ENCODE assay signal across 9 cellular contexts in genomic region chr11:616320-617220, GRCh38. TPM values are rescaled to one million over a fixed set of nuclear protein-coding genes. Genes with fewer than 3 reads are reported as not detected.
DNase-seq lines count a peak whose midpoint lies in the region; ATAC-seq, FAIRE-seq and TF ChIP-seq lines count a peak whose summit lies in the region.
"Had no signal": no experiment of that assay in that cellular context is flagged by ENCODE, and none has a peak within 500 bp of the region (broad histone marks: within the 10 kb centered on the region; RNA-seq: fewer than 3 reads in every experiment).

No MANE protein-coding gene starts in this region.

- H3K23ac ChIP-seq in mesendoderm (ENCODE audit: low read length) = no peak overlapping the region

- H3K4me1 ChIP-seq in GM12878 (ENCODE audit: control insufficient read depth, insufficient read depth, low read length) (peaks cover 14% of the 10 kb centered on the region), mesendoderm (ENCODE audit: control insufficient read depth, low read depth, low read length) (no peaks in the 10 kb centered on the region), urinary bladder (ENCODE audit: insufficient read depth) (no peaks in the 10 kb centered on the region)

- H3K27ac Mint-ChIP-seq in activated naive CD4-positive, alpha-beta T cell treated with anti-CD3 and anti-CD28 coated beads, Interleukin-2, amount 50 U/mL, for 24 hours = no peak overlapping the region

- H2BK120ac ChIP-seq in mesendoderm (ENCODE audit: low read depth, low read length) = no peak overlapping the region

- no peaks in the 10 kb centered on the region for H3K27me3 ChIP-seq in GM12878 (replicated peaks in 1 of 2; ENCODE audit: control insufficient read depth in 2 of 2, insufficient read depth in 2 of 2, low read length in 1 of 2)
- no peaks in the 10 kb centered on the region for H3K27me3 ChIP-seq in mesendoderm (ENCODE audit: insufficient read depth, low read length, poor library complexity)

- H3K36me3 Mint-ChIP-seq in activated naive CD4-positive, alpha-beta T cell treated with anti-CD3 and anti-CD28 coated beads, Interleukin-2, amount 50 U/mL, for 24 hours = no peaks in the 10 kb centered on the region

- TF ChIP-seq POLR2A in GM12878 (IDR thresholded peaks at IDR 0.05; ENCODE audit: low read depth, low read length) (no peak), GM12891 (IDR thresholded peaks at IDR 0.05; ENCODE audit: low read depth, low read length) (no peak)

- no peak overlapping the region for H3K18ac ChIP-seq in mesendoderm (ENCODE audit: low read length)

- H3K9ac ChIP-seq in GM12878 (ENCODE audit: control insufficient read depth, insufficient read depth, low read length) = peak overlapping the region; percentile 91
- H3K9ac ChIP-seq in mesendoderm (ENCODE audit: low read length) = no peak overlapping the region

- peaks cover 2% of the 10 kb centered on the region for H3K79me1 ChIP-seq in mesendoderm (ENCODE audit: low read length)

- no peak overlapping the region for H2BK15ac ChIP-seq in mesendoderm (replicated peaks; ENCODE audit: low read depth)

- RAD21 ChIA-PET in GM12878 (lab: Charles Lee; ENCODE audit: unreplicated experiment) = interaction anchor here (1.1 to 1.5 kb wide), 3 partner anchors 80 to 160 kb away, joined by 3 to 6 read pairs (median 4); no protein-coding TSS in a partner anchor

- no peak for TF ChIP-seq CTCF in GM12878 (IDR thresholded peaks at IDR 0.05 in 2 of 3, conservative IDR thresholded peaks at IDR 0.05 in 1 of 3; ENCODE audit: control insufficient read depth in 2 of 3, extremely low read depth in 1 of 3, insufficient read depth in 1 of 3, low read depth in 3 of 3, low read length in 3 of 3)
- no peak for TF ChIP-seq CTCF in GM20000 (IDR thresholded peaks at IDR 0.05; ENCODE audit: extremely low read depth, missing control alignments)

- CTCF ChIA-PET in GM12878 (lab: Yijun Ruan, JAX) = interaction anchor here (0.8 kb wide), 1 partner anchor 409 kb away, joined by 4 read pairs; the partner anchor contains the start of genes BET1L and RIC8A

- H2AK5ac ChIP-seq in mesendoderm (ENCODE audit: low read length) = no peak overlapping the region

- no peaks in the 10 kb centered on the region for H3K27me3 Mint-ChIP-seq in activated naive CD4-positive, alpha-beta T cell treated with anti-CD3 and anti-CD28 coated beads, Interleukin-2, amount 50 U/mL, for 24 hours

- no peaks in the 10 kb centered on the region for H3K9me3 ChIP-seq in GM12878 (replicated peaks; ENCODE audit: control insufficient read depth, insufficient read depth, low read length)

- H3K56ac ChIP-seq in mesendoderm (ENCODE audit: low read length) = peak overlapping the region; percentile 79

- ATAC-seq in GM12878 = no peak

- H4K8ac ChIP-seq in mesendoderm (ENCODE audit: low read depth, low read length) = no peak overlapping the region

- TSS peak; percentile 80 for BruUV-seq in GM12878 (replicated peaks; lab: Mats Ljungman, UMichigan)

- H4K20me1 ChIP-seq in GM12878 (ENCODE audit: control insufficient read depth, insufficient read depth) = peaks cover 11% of the 10 kb centered on the region

- FAIRE-seq in GM12878 (lab: Jason Lieb, UNC) = no peak
- no peak for FAIRE-seq in GM12891 (lab: Jason Lieb, UNC)

- H3K36me3 ChIP-seq in GM12878 (ENCODE audit: control insufficient read depth in 2 of 2, insufficient read depth in 2 of 2, low read length in 1 of 2) (peaks cover 10 to 20% of the 10 kb centered on the region in 2 experiments; a peak in 3 of 4 replicates), mesendoderm (ENCODE audit: control insufficient read depth, insufficient read depth, low read length) (peaks cover 1% of the 10 kb centered on the region), urinary bladder (ENCODE audit: insufficient read depth) (peaks cover 3% of the 10 kb centered on the region)

- no peak overlapping the region for H2BK5ac ChIP-seq in mesendoderm (ENCODE audit: low read length)

- WGBS in GM12878 (ENCODE audit: insufficient coverage, insufficient replicate concordance, low lambda C conversion rate, missing lambda C conversion rate) = 56% methylated on average over 39 of the region's 39 CpGs
- no CpG with 5 or more reads among the region's 39 CpGs for WGBS in mesendoderm (ENCODE audit: extremely low coverage, insufficient coverage, low lambda C conversion rate)
- WGBS in urinary bladder = 85% methylated on average over 39 of the region's 39 CpGs

- in situ Hi-C loops in GM12878 (cut with MboI) = no loop called here

- peak overlapping the region; percentile 60 for H3K4me2 ChIP-seq in GM12878 (ENCODE audit: control insufficient read depth, insufficient read depth)
- H3K4me2 ChIP-seq in mesendoderm (ENCODE audit: low read length) = no peak overlapping the region

- peak overlapping the region; percentile 83 for H3K4me3 Mint-ChIP-seq in activated naive CD4-positive, alpha-beta T cell treated with anti-CD3 and anti-CD28 coated beads, Interleukin-2, amount 50 U/mL, for 24 hours

- H3K79me2 ChIP-seq in GM12878 (ENCODE audit: control insufficient read depth, insufficient read depth, low read length) = peaks cover 26% of the 10 kb centered on the region
- no peaks in the 10 kb centered on the region for H3K79me2 ChIP-seq in mesendoderm (ENCODE audit: control insufficient read depth, insufficient read depth, low read length)

- H3K4me3 ChIP-seq in GM12878 (peak overlapping the region; percentile 61; the same call in 1 of the 2 replicates), mesendoderm (ENCODE audit: low read length) (no peak overlapping the region), urinary bladder (ENCODE audit: low read depth, low read length) (peak overlapping the region; percentile 68)

- POLR2A ChIA-PET in GM12878 (lab: Charles Lee) = interaction anchor here (0.6 to 1.6 kb wide), 7 partner anchors 10 to 309 kb away, joined by 3 to 10 read pairs (median 3); partner anchors contain the start of genes CHID1, IFITM2 and PHRF1

- H3K4me1 Mint-ChIP-seq in activated naive CD4-positive, alpha-beta T cell treated with anti-CD3 and anti-CD28 coated beads, Interleukin-2, amount 50 U/mL, for 24 hours = peaks cover 12% of the 10 kb centered on the region

- H4K5ac ChIP-seq in mesendoderm (ENCODE audit: low read length) = no peak overlapping the region

- TF ChIP-seq RAD21 in GM12878 (IDR thresholded peaks at IDR 0.05; ENCODE audit: insufficient read depth, low read depth, low read length) = no peak

- no peak for DNase-seq in activated naive CD4-positive, alpha-beta T cell (lab: John Stamatoyannopoulos, UW)
- no peak for DNase-seq in GM12878 (ENCODE audit: low read depth, low spot score)
- DNase-seq in mesendoderm = no peak
- DNase-seq in GM12891 (ENCODE audit: insufficient read length, low spot score) = no peak
- DNase-seq in GM20000 (ENCODE audit: low spot score) = no peak
- DNase-seq in HCEC 1CT = no peak

- intact Hi-C loops in GM12878 (cut with micrococcal nuclease; ENCODE audit: unreplicated experiment) = loop anchor here (5.0 kb wide), 1 partner anchor 106 kb away; no protein-coding TSS in a partner anchor

- H3K4ac ChIP-seq in mesendoderm (ENCODE audit: low read depth, low read length) = no peak overlapping the region

- H2AFZ ChIP-seq in GM12878 (ENCODE audit: control insufficient read depth, low read depth, low read length) = no peak overlapping the region; the same call in 1 of the 2 replicates

- no peak for TF ChIP-seq EP300 in GM12878 (IDR thresholded peaks at IDR 0.05; ENCODE audit: borderline replicate concordance in 1 of 2, control insufficient read depth in 1 of 2, low read depth in 2 of 2, low read length in 2 of 2)

- H3K9me3 Mint-ChIP-seq in activated naive CD4-positive, alpha-beta T cell treated with anti-CD3 and anti-CD28 coated beads, Interleukin-2, amount 50 U/mL, for 24 hours = no peaks in the 10 kb centered on the region

- SMC1A ChIA-PET in GM12878 (lab: Charles Lee; ENCODE audit: uncharacterized antibody, unreplicated experiment) = no interaction called here

- H3K27ac ChIP-seq in GM12878 (ENCODE audit: control insufficient read depth, insufficient read depth) = peak overlapping the region; percentile 100
- no peak overlapping the region for H3K27ac ChIP-seq in mesendoderm (ENCODE audit: low read depth, low read length)
- H3K27ac ChIP-seq in urinary bladder (ENCODE audit: low read depth) = no peak overlapping the region

RNA-seq across cellular contexts. Expression of gene IRF7, which starts 0.8 kb away (rescaled TPM):
- 129 and 153 TPM in 2 replicates for total RNA-seq in GM12878 (2013; cell fraction: nucleolus; rRNA removed)
- total RNA-seq in GM12878 (2014; rRNA removed) (119 and 141 TPM in 2 replicates), GM12878 (2014; rRNA removed; fragmentation: Illumina TruSeq; extraction: Trizol) (24.3 and 24.4 TPM in 2 replicates), GM12878 (2021) (115 and 116 TPM in 2 replicates), urinary bladder (9.8 TPM)
- 17.8 TPM for polyA plus RNA-seq in GM12878 (2011; ENCODE audit: low read depth)
- polyA plus RNA-seq in GM12878 (2011; rRNA removed) (22.0 and 65.3 TPM in 2 replicates), GM12878 (2014; fragmentation: Illumina TruSeq; extraction: Trizol) (0.71 and 8.1 TPM in 2 replicates), GM12878 (2014; fragmentation: Nextera tagmentation; extraction: Ambion mirVana) (10 to 100 TPM in 1 of 2 experiments, 1 to 10 TPM in 1; 4.4 to 26.4 TPM), GM12878 (2014; rRNA removed) (129 and 142 TPM in 2 replicates), GM12878 (2016; fragmentation: Nextera tagmentation; extraction: Ambion mirVana) (10 to 100 TPM; 69.9 to 88.5 TPM), urinary bladder (23.2 TPM)
- polyA plus RNA-seq in GM12878 (2011; cell fraction: cytosol; rRNA removed) = 83.0 and 157 TPM in 2 replicates
- polyA plus RNA-seq in GM12878 (2011; cell fraction: nucleus; rRNA removed) = 623 and 683 TPM in 2 replicates
- 112 and 138 TPM in 2 replicates for polyA plus RNA-seq in GM12878 (2012)
- polyA minus RNA-seq in GM12878 (2011; rRNA and poly(A)+ RNA removed) = 50.5 and 146 TPM in 2 replicates
- polyA minus RNA-seq in GM12878 (2011; cell fraction: cytosol; rRNA and poly(A)+ RNA removed) = 62.5 and 71.1 TPM in 2 replicates
- 201 and 259 TPM in 2 replicates for polyA minus RNA-seq in GM12878 (2011; cell fraction: nucleus; rRNA and poly(A)+ RNA removed)
- 4.0 TPM for polyA plus RNA-seq in mesendoderm (2013, experiment 1 of 2)
- 3.8 TPM for polyA plus RNA-seq in mesendoderm (2013, experiment 2 of 2)
- 57.8 TPM for polyA plus RNA-seq in GM12891 (2012; ENCODE audit: low read depth, missing spikeins)

RNA-seq across cellular contexts. Expression of gene CDHR5, which starts 8.2 kb away (rescaled TPM):
- total RNA-seq in GM12878 (2013; cell fraction: nucleolus; rRNA removed) = not detected in 2 replicates
- total RNA-seq in GM12878 (2014; rRNA removed) (0.05 TPM in 1 of 2 replicates, not detected in the other), GM12878 (2014; rRNA removed; fragmentation: Illumina TruSeq; extraction: Trizol) (not detected in 2 replicates), GM12878 (2021) (0.40 TPM in 1 of 2 replicates, not detected in the other), urinary bladder (not detected)
- polyA plus RNA-seq in GM12878 (2011; ENCODE audit: low read depth) = not detected
- polyA plus RNA-seq in GM12878 (2011; rRNA removed) (not detected in 2 replicates), GM12878 (2014; fragmentation: Illumina TruSeq; extraction: Trizol) (not detected in 2 replicates), GM12878 (2014; fragmentation: Nextera tagmentation; extraction: Ambion mirVana) (not detected), GM12878 (2014; rRNA removed) (0.06 TPM in 1 of 2 replicates, not detected in the other), GM12878 (2016; fragmentation: Nextera tagmentation; extraction: Ambion mirVana) (not detected), urinary bladder (0.05 TPM)
- polyA plus RNA-seq in GM12878 (2011; cell fraction: cytosol; rRNA removed) = not detected in 2 replicates
- not detected in 2 replicates for polyA plus RNA-seq in GM12878 (2011; cell fraction: nucleus; rRNA removed)
- 0.11 and 0.19 TPM in 2 replicates for polyA plus RNA-seq in GM12878 (2012)
- not detected in 2 replicates for polyA minus RNA-seq in GM12878 (2011; rRNA and poly(A)+ RNA removed)
- not detected in 2 replicates for polyA minus RNA-seq in GM12878 (2011; cell fraction: cytosol; rRNA and poly(A)+ RNA removed)
- polyA minus RNA-seq in GM12878 (2011; cell fraction: nucleus; rRNA and poly(A)+ RNA removed) = not detected in 2 replicates
- polyA plus RNA-seq in mesendoderm (2013, experiment 1 of 2) = 0.01 TPM
- 0.01 TPM for polyA plus RNA-seq in mesendoderm (2013, experiment 2 of 2)
- polyA plus RNA-seq in GM12891 (2012; ENCODE audit: low read depth, missing spikeins) = 0.37 TPM
- total RNA-seq: RPMI7951 had no signal

RNA-seq across cellular contexts. Expression of gene SCT, which starts 10.4 kb away (rescaled TPM):
- not detected in 2 replicates for total RNA-seq in GM12878 (2013; cell fraction: nucleolus; rRNA removed)
- total RNA-seq in GM12878 (2014; rRNA removed) (not detected in 2 replicates), GM12878 (2014; rRNA removed; fragmentation: Illumina TruSeq; extraction: Trizol) (not detected in 2 replicates), GM12878 (2021) (not detected in 2 replicates), urinary bladder (not detected)
- polyA plus RNA-seq in GM12878 (2011; ENCODE audit: low read depth) = not detected
- polyA plus RNA-seq in GM12878 (2011; rRNA removed) (not detected in 2 replicates), GM12878 (2014; fragmentation: Illumina TruSeq; extraction: Trizol) (not detected in 2 replicates), GM12878 (2014; fragmentation: Nextera tagmentation; extraction: Ambion mirVana) (not detected), GM12878 (2014; rRNA removed) (not detected in 2 replicates), GM12878 (2016; fragmentation: Nextera tagmentation; extraction: Ambion mirVana) (not detected), urinary bladder (not detected)
- not detected in 2 replicates for polyA plus RNA-seq in GM12878 (2011; cell fraction: cytosol; rRNA removed)
- polyA plus RNA-seq in GM12878 (2011; cell fraction: nucleus; rRNA removed) = not detected in 2 replicates
- polyA plus RNA-seq in GM12878 (2012) = not detected in 2 replicates
- polyA minus RNA-seq in GM12878 (2011; rRNA and poly(A)+ RNA removed) = not detected in 2 replicates
- polyA minus RNA-seq in GM12878 (2011; cell fraction: cytosol; rRNA and poly(A)+ RNA removed) = not detected in 2 replicates
- not detected in 2 replicates for polyA minus RNA-seq in GM12878 (2011; cell fraction: nucleus; rRNA and poly(A)+ RNA removed)
- polyA plus RNA-seq in mesendoderm (2013, experiment 1 of 2) = 2.4 TPM
- 1.7 TPM for polyA plus RNA-seq in mesendoderm (2013, experiment 2 of 2)
- polyA plus RNA-seq in GM12891 (2012; ENCODE audit: low read depth, missing spikeins) = not detected
- total RNA-seq: RPMI7951 had no signal

RNA-seq across cellular contexts. Expression of gene DRD4, which starts 20.5 kb away (rescaled TPM):
- total RNA-seq in GM12878 (2013; cell fraction: nucleolus; rRNA removed) = 0.37 and 0.40 TPM in 2 replicates
- total RNA-seq in GM12878 (2014; rRNA removed) = not detected in 2 replicates
- not detected in 2 replicates for total RNA-seq in GM12878 (2014; rRNA removed; fragmentation: Illumina TruSeq; extraction: Trizol)
- 0.24 TPM in 1 of 2 replicates, not detected in the other for total RNA-seq in GM12878 (2021)
- polyA plus RNA-seq in GM12878 (2011; ENCODE audit: low read depth) = not detected
- polyA plus RNA-seq in GM12878 (2011; rRNA removed) = not detected in 2 replicates
- polyA plus RNA-seq in GM12878 (2011; cell fraction: cytosol; rRNA removed) = not detected in 2 replicates
- 0.07 and 0.12 TPM in 2 replicates for polyA plus RNA-seq in GM12878 (2011; cell fraction: nucleus; rRNA removed)
- 0.08 and 0.26 TPM in 2 replicates for polyA plus RNA-seq in GM12878 (2012)
- polyA plus RNA-seq in GM12878 (2014; fragmentation: Illumina TruSeq; extraction: Trizol) = not detected in 2 replicates
- not detected for polyA plus RNA-seq in GM12878 (2014; fragmentation: Nextera tagmentation; extraction: Ambion mirVana)
- polyA plus RNA-seq in GM12878 (2014; rRNA removed) = not detected in 2 replicates
- polyA plus RNA-seq in GM12878 (2016; fragmentation: Nextera tagmentation; extraction: Ambion mirVana) = not detected
- not detected in 2 replicates for polyA minus RNA-seq in GM12878 (2011; rRNA and poly(A)+ RNA removed)
- not detected in 2 replicates for polyA minus RNA-seq in GM12878 (2011; cell fraction: cytosol; rRNA and poly(A)+ RNA removed)
- polyA minus RNA-seq in GM12878 (2011; cell fraction: nucleus; rRNA and poly(A)+ RNA removed) = 0.29 TPM in 1 of 2 replicates, not detected in the other
- polyA plus RNA-seq in mesendoderm (2013, experiment 1 of 2) = 0.10 TPM
- polyA plus RNA-seq in mesendoderm (2013, experiment 2 of 2) = 0.18 TPM
- not detected for total RNA-seq in urinary bladder
- 0.39 TPM for polyA plus RNA-seq in urinary bladder
- polyA plus RNA-seq in GM12891 (2012; ENCODE audit: low read depth, missing spikeins) = not detected
- total RNA-seq: RPMI7951 had no signal

RNA-seq across cellular contexts. Expression of gene PHRF1, which starts 40.3 kb away (rescaled TPM):
- total RNA-seq in GM12878 (2013; cell fraction: nucleolus; rRNA removed) = 65.8 and 74.9 TPM in 2 replicates
- 19.2 and 22.0 TPM in 2 replicates for total RNA-seq in GM12878 (2014; rRNA removed)
- total RNA-seq in GM12878 (2014; rRNA removed; fragmentation: Illumina TruSeq; extraction: Trizol) = 8.8 and 11.1 TPM in 2 replicates
- total RNA-seq in GM12878 (2021) = 39.4 and 43.5 TPM in 2 replicates
- polyA plus RNA-seq in GM12878 (2011; ENCODE audit: low read depth) = 4.2 TPM
- 4.9 and 11.7 TPM in 2 replicates for polyA plus RNA-seq in GM12878 (2011; rRNA removed)
- 11.7 and 18.5 TPM in 2 replicates for polyA plus RNA-seq in GM12878 (2011; cell fraction: cytosol; rRNA removed)
- polyA plus RNA-seq in GM12878 (2011; cell fraction: nucleus; rRNA removed) = 44.2 and 63.2 TPM in 2 replicates
- polyA plus RNA-seq in GM12878 (2012) = 16.1 TPM in 2 replicates
- polyA plus RNA-seq in GM12878 (2014; fragmentation: Illumina TruSeq; extraction: Trizol) = 2.4 and 8.0 TPM in 2 replicates
- polyA plus RNA-seq in GM12878 (2014; fragmentation: Nextera tagmentation; extraction: Ambion mirVana) = under 1 TPM; 0.13 to 0.42 TPM
- 23.4 and 28.2 TPM in 2 replicates for polyA plus RNA-seq in GM12878 (2014; rRNA removed)
- 10 to 100 TPM; 18.5 to 21.7 TPM for polyA plus RNA-seq in GM12878 (2016; fragmentation: Nextera tagmentation; extraction: Ambion mirVana)
- polyA minus RNA-seq in GM12878 (2011; rRNA and poly(A)+ RNA removed) = 9.5 and 17.9 TPM in 2 replicates
- polyA minus RNA-seq in GM12878 (2011; cell fraction: cytosol; rRNA and poly(A)+ RNA removed) = 12.8 and 12.9 TPM in 2 replicates
- polyA minus RNA-seq in GM12878 (2011; cell fraction: nucleus; rRNA and poly(A)+ RNA removed) = 14.7 and 27.1 TPM in 2 replicates
- polyA plus RNA-seq in mesendoderm (2013, experiment 1 of 2) = 19.1 TPM
- 18.6 TPM for polyA plus RNA-seq in mesendoderm (2013, experiment 2 of 2)
- total RNA-seq in urinary bladder = 16.5 TPM
- 21.1 TPM for polyA plus RNA-seq in urinary bladder
- polyA plus RNA-seq in GM12891 (2012; ENCODE audit: low read depth, missing spikeins) = 12.5 TPM
